In the genomic region with DNA sequence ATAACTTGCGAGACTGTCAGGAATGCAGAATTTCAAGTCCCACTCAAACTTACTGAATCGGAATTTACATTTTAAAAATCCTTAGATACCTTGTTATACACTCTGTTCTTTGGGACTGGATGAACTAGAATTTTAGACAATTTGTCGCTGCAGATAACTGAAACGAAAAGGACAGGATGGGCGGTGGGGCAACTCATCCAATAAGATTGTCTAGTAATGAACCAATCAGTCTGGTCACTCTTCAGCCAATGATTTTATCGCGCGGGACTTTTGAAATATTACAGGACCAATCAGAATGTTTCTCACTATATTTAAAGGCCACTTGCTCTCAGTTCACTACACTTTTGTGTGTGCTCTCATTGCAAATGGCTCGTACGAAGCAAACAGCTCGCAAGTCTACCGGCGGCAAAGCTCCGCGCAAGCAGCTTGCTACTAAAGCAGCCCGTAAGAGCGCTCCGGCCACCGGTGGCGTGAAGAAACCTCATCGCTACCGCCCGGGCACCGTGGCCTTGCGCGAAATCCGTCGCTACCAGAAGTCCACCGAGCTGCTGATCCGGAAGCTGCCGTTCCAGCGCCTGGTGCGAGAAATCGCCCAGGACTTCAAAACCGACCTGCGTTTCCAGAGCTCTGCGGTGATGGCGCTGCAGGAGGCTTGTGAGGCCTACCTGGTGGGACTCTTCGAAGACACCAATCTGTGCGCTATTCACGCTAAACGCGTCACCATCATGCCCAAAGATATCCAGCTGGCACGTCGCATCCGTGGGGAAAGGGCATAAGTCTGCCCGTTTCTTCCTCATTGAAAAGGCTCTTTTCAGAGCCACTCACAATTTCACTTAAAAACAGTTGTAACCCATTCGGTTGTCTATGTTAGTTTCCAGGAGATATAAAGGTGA, we compare ENCODE assay signal across 8 cellular contexts.
DNase-seq lines count a peak whose midpoint lies in the region; TF ChIP-seq lines count a peak whose summit lies in the region.

No MANE protein-coding gene starts in this region.

- H3K36me3 ChIP-seq in GM06990 (ENCODE audit: control insufficient read depth, insufficient read depth, low read length): no peaks in the 10 kb centered on the region

- TF ChIP-seq CTCF in GM06990 (IDR thresholded peaks at IDR 0.05; ENCODE audit: insufficient read depth, low read length, poor library complexity, severe bottlenecking) (peak; percentile 42), WI38 (IDR thresholded peaks at IDR 0.05; ENCODE audit: low read depth, low read length) (no peak)

- DNase-seq in GM06990 (ENCODE audit: extremely low read depth, insufficient read length) (peak; percentile 97), HCEC 1CT (peak; percentile 98), NCI-H1048 (lab: John Stamatoyannopoulos, UW) (peak; percentile 78), left kidney (ENCODE audit: low read depth, low spot score) (peak; percentile 98), NCI-H128 (lab: John Stamatoyannopoulos, UW; ENCODE audit: unreplicated experiment) (no peak)
- peak; percentile 88 for DNase-seq in central memory CD4-positive, alpha-beta T cell
- DNase-seq in stimulated activated CD4-positive, alpha-beta T cell treated with anti-CD3 and anti-CD28 coated beads, Interleukin-4, amount 100 ng/mL, for 4 hours: peak; percentile 43 to 72

- H3K4me3 ChIP-seq in GM06990 (replicated peaks; ENCODE audit: low read depth, low read length) (peak overlapping the region; percentile 64), WI38 (ENCODE audit: low read depth, low read length) (peak overlapping the region; percentile 65)

- no peaks in the 10 kb centered on the region for H3K27me3 ChIP-seq in GM06990 (replicated peaks; ENCODE audit: control insufficient read depth, insufficient read depth, low read length)
